19 cellular contexts compared by ENCODE assay signal in genomic region chr1:20357796-20358195, GRCh38.
"Had no signal": no experiment of that assay in that cellular context is flagged by ENCODE, and none has a peak within 500 bp of the region (broad histone marks: within the 10 kb centered on the region; RNA-seq: fewer than 3 reads in every experiment).

No MANE protein-coding gene starts in this region.

- H3K36me3 ChIP-seq: neural progenitor cell, transverse colon, vagina had no signal

- H3K4me3 ChIP-seq: lung, neural progenitor cell, smooth muscle cell, transverse colon, vagina had no signal

- H3K27me3 ChIP-seq: transverse colon, vagina had no signal

- H3K9me3 ChIP-seq: transverse colon, vagina had no signal

- H3K9ac ChIP-seq: neural progenitor cell had no signal

- ATAC-seq: esophagus mucosa; naive thymus-derived CD8-positive, alpha-beta T cell; stimulated activated naive B cell treated with anti-CD40 and anti-IgM and Interleukin-4, amounts not matched to agents 10 μg/mL and 1 μg/mL and 100 μg/mL, for 72 hours had no signal

- H2AFZ ChIP-seq: neural progenitor cell had no signal

- DNase-seq: activated CD4-positive, alpha-beta memory T cell treated with anti-CD3 and anti-CD28 coated beads for 36 hours; activated CD4-positive, alpha-beta T cell treated with anti-CD3 and anti-CD28 coated beads for 4 hours; activated CD4-positive, CD25-positive, alpha-beta regulatory T cell; activated T-cell treated with anti-CD3 and anti-CD28 coated beads, Interleukin-2, amount 50 U/mL, for 48 hours; aorta; effector memory CD4-positive, alpha-beta T cell; foreskin melanocyte; hypothalamus; naive thymus-derived CD8-positive, alpha-beta T cell; stimulated activated CD4-positive, alpha-beta T cell treated with anti-CD3 and anti-CD28 coated beads, Interleukin-2, amount 100 ng/mL, for 48 hours; stimulated activated CD8-positive, alpha-beta memory T cell treated with anti-CD3 and anti-CD28 coated beads, Interleukin-4, amount 100 ng/mL, for 48 hours; stimulated activated naive B cell treated with anti-CD40 and anti-IgM and Interleukin-4, amounts not matched to agents 10 μg/mL and 1 μg/mL and 100 μg/mL, for 72 hours; T-helper 9 cell; transverse colon had no signal

- H3K27ac ChIP-seq: neural progenitor cell, vagina had no signal

- H3K4me2 ChIP-seq: neural progenitor cell, smooth muscle cell had no signal
